In the genomic region with DNA sequence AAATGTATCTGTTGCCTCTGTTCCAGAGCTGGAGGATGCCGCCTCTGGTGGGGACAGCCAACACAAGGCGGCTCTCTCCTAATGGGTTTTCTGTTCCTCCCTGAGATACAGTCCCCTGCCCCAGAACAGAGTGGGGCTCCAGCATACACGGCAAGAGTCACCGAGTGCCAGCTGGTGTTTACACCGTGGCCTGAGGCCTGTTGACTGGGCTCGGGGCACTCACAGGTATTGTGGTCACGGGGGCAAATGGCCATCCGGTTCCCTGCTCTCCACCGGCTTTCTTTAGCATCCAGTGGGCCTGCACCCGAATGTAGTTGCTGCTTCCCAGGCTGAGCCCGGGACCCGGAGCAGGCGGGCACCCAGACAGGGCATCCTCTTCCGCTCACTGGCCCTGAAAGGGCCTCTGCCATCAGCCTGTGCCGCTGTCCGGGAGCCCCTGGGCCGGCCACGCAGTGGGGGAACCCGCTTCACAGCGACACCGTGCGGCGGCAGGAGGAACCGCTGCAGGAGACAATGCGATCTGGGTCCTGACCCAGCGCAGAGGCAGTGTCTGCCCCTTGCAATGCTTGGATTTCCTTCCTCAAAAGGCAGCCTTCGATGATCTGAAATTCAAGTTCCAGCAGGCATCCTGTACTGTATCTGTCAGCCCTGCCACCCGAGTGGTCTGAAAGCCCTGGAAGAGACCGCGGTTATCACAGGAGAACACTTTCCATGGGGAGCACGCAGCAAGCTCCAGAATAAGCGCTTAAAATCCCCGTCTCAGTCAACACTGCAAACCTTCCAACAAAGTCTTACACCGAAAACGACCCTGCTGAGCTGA, we compare ENCODE assay signal across 8 cellular contexts. TPM values are rescaled to one million over a fixed set of nuclear protein-coding genes. Genes with fewer than 3 reads are reported as not detected.
A peak's percentile ranks its signal among the peaks of the same experiment; 100 is the strongest.
DNase-seq lines count a peak whose midpoint lies in the region; ATAC-seq and TF ChIP-seq lines count a peak whose summit lies in the region.

No MANE protein-coding gene starts in this region.

- peak; percentile 66 to 91 (median 79) for TF ChIP-seq CTCF in gastroesophageal sphincter (IDR thresholded peaks at IDR 0.05)
- peak; percentile 91 for TF ChIP-seq CTCF in progenitor cell of endocrine pancreas (IDR thresholded peaks at IDR 0.05; ENCODE audit: unreplicated experiment)
- peak; percentile 50 to 61 (median 58) for TF ChIP-seq CTCF in uterus (IDR thresholded peaks at IDR 0.05)

- intact Hi-C loops in uterus (cut with DNase I; ENCODE audit: low total_unique reads): no loop called here

- H3K4me3 ChIP-seq in gastroesophageal sphincter (no peak overlapping the region), uterus (no peak overlapping the region)

- ATAC-seq in gastroesophageal sphincter: peak; percentile 74
- ATAC-seq in HG02759 (IDR thresholded peaks at IDR 0.05; ENCODE audit: unreplicated experiment): no peak

- H3K9me3 Mint-ChIP-seq in progenitor cell of endocrine pancreas (ENCODE audit: low read depth): no peaks in the 10 kb centered on the region

- no peaks in the 10 kb centered on the region for H3K36me3 Mint-ChIP-seq in progenitor cell of endocrine pancreas (ENCODE audit: insufficient read depth)

- WGBS in gastroesophageal sphincter (ENCODE audit: low coverage in 1 of 2), 2 donors: 46 to 70% methylated on average over 2 to 6 of the region's 35 CpGs

- no peak overlapping the region for H3K27ac Mint-ChIP-seq in progenitor cell of endocrine pancreas

- H3K27ac ChIP-seq in gastroesophageal sphincter (no peak overlapping the region), uterus (no peak overlapping the region)

- DNase-seq in A172 (ENCODE audit: low spot score): peak; percentile 30
- DNase-seq in GM19238 (ENCODE audit: insufficient read length, low spot score): peak; percentile 66
- peak; percentile 12 for DNase-seq in RPMI7951 (ENCODE audit: low read depth)
- peak; percentile 85 for DNase-seq in activated effector memory CD4-positive, alpha-beta T cell treated with anti-CD3 and anti-CD28 coated beads, Interleukin-2, amount 50 U/mL, for 16 hours
- peak; percentile 65 for DNase-seq in progenitor cell of endocrine pancreas (ENCODE audit: low spot score, unreplicated experiment)
- no peak for DNase-seq in uterus

- H3K4me1 Mint-ChIP-seq in progenitor cell of endocrine pancreas (ENCODE audit: low read depth): peaks cover 7% of the 10 kb centered on the region

- H3K27me3 Mint-ChIP-seq in progenitor cell of endocrine pancreas: peaks cover 69% of the 10 kb centered on the region

- no peaks in the 10 kb centered on the region for H3K36me3 ChIP-seq in gastroesophageal sphincter
- H3K36me3 ChIP-seq in uterus: no peaks in the 10 kb centered on the region

- H3K4me3 Mint-ChIP-seq in progenitor cell of endocrine pancreas (ENCODE audit: low read depth): no peak overlapping the region

- no peak for TF ChIP-seq EP300 in gastroesophageal sphincter (IDR thresholded peaks at IDR 0.05)

- no peak for TF ChIP-seq POLR2A in gastroesophageal sphincter (IDR thresholded peaks at IDR 0.05)
- TF ChIP-seq POLR2A in uterus (IDR thresholded peaks at IDR 0.05): no peak

- H3K4me1 ChIP-seq in gastroesophageal sphincter (peaks cover 0 to 6% (median 0%) of the 10 kb centered on the region in 3 donors), uterus (no peaks in the 10 kb centered on the region)

- H3K9me3 ChIP-seq in gastroesophageal sphincter (no peaks in the 10 kb centered on the region), uterus (no peaks in the 10 kb centered on the region)

- H3K27me3 ChIP-seq in gastroesophageal sphincter (peaks cover 74% of the 10 kb centered on the region), uterus (no peaks in the 10 kb centered on the region)

RNA-seq across cellular contexts. Expression of a gene that starts 0.9 kb away (rescaled TPM):
- not detected in 2 replicates for total RNA-seq in A172 (2014; rRNA removed; shearing (Covaris generic))
- total RNA-seq in RPMI7951 (2014; rRNA removed; shearing (Covaris generic)): not detected in 2 replicates
- not detected for total RNA-seq in gastroesophageal sphincter
- total RNA-seq in progenitor cell of endocrine pancreas: not detected in 2 replicates
- not detected for total RNA-seq in uterus

RNA-seq across cellular contexts. Expression of a gene that starts 6.8 kb away (rescaled TPM):
- not detected in 2 replicates for total RNA-seq in A172 (2014; rRNA removed; shearing (Covaris generic))
- not detected in 2 replicates for total RNA-seq in RPMI7951 (2014; rRNA removed; shearing (Covaris generic))
- total RNA-seq in gastroesophageal sphincter: not detected
- total RNA-seq in progenitor cell of endocrine pancreas: not detected in 2 replicates
- total RNA-seq in uterus: not detected

RNA-seq across cellular contexts. Expression of a gene that starts 20.5 kb away (rescaled TPM):
- total RNA-seq in A172 (2014; rRNA removed; shearing (Covaris generic)): not detected in 2 replicates
- total RNA-seq in RPMI7951 (2014; rRNA removed; shearing (Covaris generic)): not detected in 2 replicates
- total RNA-seq in gastroesophageal sphincter: not detected
- not detected in 2 replicates for total RNA-seq in progenitor cell of endocrine pancreas
- not detected for total RNA-seq in uterus

RNA-seq across cellular contexts. Expression of a gene that starts 30.6 kb away (rescaled TPM):
- total RNA-seq in A172 (2014; rRNA removed; shearing (Covaris generic)): not detected in 2 replicates
- not detected in 2 replicates for total RNA-seq in RPMI7951 (2014; rRNA removed; shearing (Covaris generic))
- not detected for total RNA-seq in gastroesophageal sphincter
- not detected in 2 replicates for total RNA-seq in progenitor cell of endocrine pancreas
- total RNA-seq in uterus: not detected

RNA-seq across cellular contexts. Expression of a gene that starts 43.6 kb away (rescaled TPM):
- total RNA-seq in A172 (2014; rRNA removed; shearing (Covaris generic)): not detected in 2 replicates
- total RNA-seq in RPMI7951 (2014; rRNA removed; shearing (Covaris generic)): not detected in 2 replicates
- not detected for total RNA-seq in gastroesophageal sphincter
- total RNA-seq in progenitor cell of endocrine pancreas: not detected in 2 replicates
- total RNA-seq in uterus: not detected

Comparison
In these comparisons a context has a peak if more than half of its experiments do, and no peak if none do; other contexts are left out.
1. DNase-seq: peak in A172 (single experiment), GM19238 (single experiment), RPMI7951 (single experiment), activated effector memory CD4-positive, alpha-beta T cell treated with anti-CD3 and anti-CD28 coated beads, Interleukin-2, amount 50 U/mL, for 16 hours (single experiment) and progenitor cell of endocrine pancreas (single experiment); none in uterus (0 of 2).
2. Peak in every context shown above with its lines, with median percentiles within 50 percentile points of each other: CTCF ChIP-seq.